ENCODE assay signal across 8 cellular contexts in genomic region chr3:155737844-155738460, GRCh38. TPM values are rescaled to one million over a fixed set of nuclear protein-coding genes. Genes with fewer than 3 reads are reported as not detected.
DNase-seq lines count a peak whose midpoint lies in the region; ATAC-seq and TF ChIP-seq lines count a peak whose summit lies in the region.

No MANE protein-coding gene starts in this region.

- no peak overlapping the region for H3K4me3 Mint-ChIP-seq in endodermal cell
- no peak overlapping the region for H3K4me3 Mint-ChIP-seq in CD4-positive, alpha-beta memory T cell
- no peak overlapping the region for H3K4me3 Mint-ChIP-seq in activated T-cell treated with anti-CD3 and anti-CD28 coated beads, Interleukin-2, amount 50 U/mL, for 24 hours

- 77 to 83% methylated on average over 7 to 8 of the region's 8 CpGs for WGBS in endodermal cell (ENCODE audit: insufficient coverage in 1 of 2, insufficient read length in 1 of 2), 2 experiments

- H3K4me1 ChIP-seq in endodermal cell (ENCODE audit: control insufficient read depth, insufficient read depth, low read length) = no peaks in the 10 kb centered on the region
- H3K4me1 ChIP-seq in CD4-positive, alpha-beta memory T cell (ENCODE audit: insufficient read depth, low read length) = peaks cover under 1% of the 10 kb centered on the region

- peak overlapping the region; percentile 14 for H3K27ac Mint-ChIP-seq in endodermal cell
- no peak overlapping the region for H3K27ac Mint-ChIP-seq in CD4-positive, alpha-beta memory T cell
- no peak overlapping the region for H3K27ac Mint-ChIP-seq in activated T-cell treated with anti-CD3 and anti-CD28 coated beads, Interleukin-2, amount 50 U/mL, for 24 hours

- peak; percentile 95 for ATAC-seq in GM21528 (IDR thresholded peaks at IDR 0.05; ENCODE audit: low FRiP score, unreplicated experiment)

- H3K27me3 Mint-ChIP-seq in endodermal cell (ENCODE audit: insufficient read depth) = peaks cover 4% of the 10 kb centered on the region
- H3K27me3 Mint-ChIP-seq in CD4-positive, alpha-beta memory T cell = peaks cover 27 to 34% of the 10 kb centered on the region in 2 donors
- H3K27me3 Mint-ChIP-seq in activated T-cell treated with anti-CD3 and anti-CD28 coated beads, Interleukin-2, amount 50 U/mL, for 24 hours = peaks cover 50% of the 10 kb centered on the region

- H3K9ac ChIP-seq in endodermal cell (ENCODE audit: extremely low read depth, low read length, poor library complexity, severe bottlenecking) = no peak overlapping the region

- peaks cover 18% of the 10 kb centered on the region for H3K4me1 Mint-ChIP-seq in endodermal cell
- H3K4me1 Mint-ChIP-seq in CD4-positive, alpha-beta memory T cell = peaks cover 0 to 5% (median 1%) of the 10 kb centered on the region in 4 donors
- no peaks in the 10 kb centered on the region for H3K4me1 Mint-ChIP-seq in activated T-cell treated with anti-CD3 and anti-CD28 coated beads, Interleukin-2, amount 50 U/mL, for 24 hours (ENCODE audit: low read depth)

- H3K27me3 ChIP-seq in endodermal cell (ENCODE audit: control insufficient read depth, insufficient read depth, low read length, poor library complexity, severe bottlenecking) = no peaks in the 10 kb centered on the region
- peaks cover 5% of the 10 kb centered on the region for H3K27me3 ChIP-seq in CD4-positive, alpha-beta memory T cell (ENCODE audit: insufficient read depth, low read length)

- POLR2A ChIA-PET in CD4-positive, alpha-beta memory T cell (lab: Charles Lee; ENCODE audit: partially characterized antibody) = no interaction called here

- H3K36me3 Mint-ChIP-seq in endodermal cell (ENCODE audit: low read depth) = peaks cover 2% of the 10 kb centered on the region
- H3K36me3 Mint-ChIP-seq in CD4-positive, alpha-beta memory T cell = no peaks in the 10 kb centered on the region
- H3K36me3 Mint-ChIP-seq in activated T-cell treated with anti-CD3 and anti-CD28 coated beads, Interleukin-2, amount 50 U/mL, for 24 hours (ENCODE audit: low read depth) = no peaks in the 10 kb centered on the region

- intact Hi-C loops in CD4-positive, alpha-beta memory T cell (cut with micrococcal nuclease) = no loop called here

- no peaks in the 10 kb centered on the region for H3K36me3 ChIP-seq in endodermal cell (ENCODE audit: control insufficient read depth, insufficient read depth, low read length)
- H3K36me3 ChIP-seq in CD4-positive, alpha-beta memory T cell (ENCODE audit: insufficient read depth, low read length) = no peaks in the 10 kb centered on the region

- TF ChIP-seq CTCF in endodermal cell (conservative IDR thresholded peaks at IDR 0.05) = no peak

- CTCF ChIA-PET in CD4-positive, alpha-beta memory T cell (lab: Charles Lee; ENCODE audit: partially characterized antibody) = interaction anchor here (0.7 kb wide), 1 partner anchor 159 kb away, joined by 3 read pairs; no protein-coding TSS in a partner anchor

- peak overlapping the region; percentile 19 for H3K27ac ChIP-seq in endodermal cell (ENCODE audit: low read depth, low read length)
- no peak overlapping the region for H3K27ac ChIP-seq in CD4-positive, alpha-beta memory T cell (ENCODE audit: low read depth, low read length)

- no peak overlapping the region for H3K4me3 ChIP-seq in endodermal cell (ENCODE audit: low read length)
- H3K4me3 ChIP-seq in CD4-positive, alpha-beta memory T cell (ENCODE audit: low read length in 2 of 2) = no peak overlapping the region

- no peaks in the 10 kb centered on the region for H3K9me3 ChIP-seq in endodermal cell (ENCODE audit: control insufficient read depth, low read length)
- no peaks in the 10 kb centered on the region for H3K9me3 ChIP-seq in CD4-positive, alpha-beta memory T cell (ENCODE audit: control insufficient read depth in 1 of 2, low read length in 2 of 2)

- peak; percentile 52 for DNase-seq in COLO668 (lab: John Stamatoyannopoulos, UW; ENCODE audit: unreplicated experiment)
- peak; percentile 23 for DNase-seq in HPDE6-E6E7 (ENCODE audit: extremely low spot score)
- DNase-seq in endodermal cell = no peak
- DNase-seq in middle frontal gyrus (ENCODE audit: extremely low spot score, low spot score) = no peak
- DNase-seq in NCI-H2227 treated with DMSO at 0.1 percent for 48 hours (lab: John Stamatoyannopoulos, UW) = no peak
- DNase-seq in CD4-positive, alpha-beta memory T cell = no peak
- DNase-seq in activated T-cell treated with anti-CD3 and anti-CD28 coated beads, Interleukin-2, amount 50 U/mL, for 24 hours = no peak

- H3K9me3 Mint-ChIP-seq in endodermal cell = no peaks in the 10 kb centered on the region
- H3K9me3 Mint-ChIP-seq in CD4-positive, alpha-beta memory T cell = no peaks in the 10 kb centered on the region
- H3K9me3 Mint-ChIP-seq in activated T-cell treated with anti-CD3 and anti-CD28 coated beads, Interleukin-2, amount 50 U/mL, for 24 hours = no peaks in the 10 kb centered on the region

RNA-seq across cellular contexts. Expression of gene PLCH1, which starts 6.9 kb away (rescaled TPM):
- 10 to 100 TPM; 12.0 to 12.4 TPM for total RNA-seq in endodermal cell
- 24.1 TPM for polyA plus RNA-seq in endodermal cell (2013, experiment 1 of 2)
- 23.9 TPM for polyA plus RNA-seq in endodermal cell (2013, experiment 2 of 2)
- total RNA-seq in CD4-positive, alpha-beta memory T cell = not detected
- under 1 TPM in 1 of 2 donors, not detected in 1; 0.02 TPM for polyA plus RNA-seq in CD4-positive, alpha-beta memory T cell

Comparison
In these comparisons a context has a peak if more than half of its experiments do, and no peak if none do; other contexts are left out.
1. DNase-seq: peak in COLO668 (single experiment) and HPDE6-E6E7 (single experiment); none in endodermal cell (single experiment), middle frontal gyrus (single experiment), NCI-H2227 treated with DMSO at 0.1 percent for 48 hours (single experiment), CD4-positive, alpha-beta memory T cell (0 of 5) and activated T-cell treated with anti-CD3 and anti-CD28 coated beads, Interleukin-2, amount 50 U/mL, for 24 hours (single experiment).
2. RNA of gene PLCH1, which starts 6.9 kb away (total RNA-seq): 12.0 to 12.4 TPM in endodermal cell; not detected in CD4-positive, alpha-beta memory T cell; every median in the first group is over 10 times any median in the second.